In the genomic region with DNA sequence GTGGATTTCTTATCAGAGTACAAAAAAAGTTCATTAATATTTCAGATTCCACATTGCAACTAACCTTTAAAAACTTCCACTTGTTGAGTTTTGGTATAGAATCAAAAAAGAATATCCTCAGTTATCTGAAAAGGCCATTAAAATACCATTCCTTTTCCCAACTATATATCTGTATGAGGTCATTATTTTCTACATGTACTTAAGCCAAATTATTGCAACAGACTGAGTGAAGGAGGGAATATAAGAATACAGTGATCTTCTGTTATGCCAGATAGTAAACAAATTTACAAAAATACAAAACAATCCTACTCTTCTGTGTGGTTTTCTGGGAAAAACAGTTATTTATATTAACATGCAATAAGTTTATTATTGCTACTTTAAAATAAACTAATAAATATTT, we compare ENCODE assay signal across 24 cellular contexts.
"Had no signal": no experiment of that assay in that cellular context is flagged by ENCODE, and none has a peak within 500 bp of the region (broad histone marks: within the 10 kb centered on the region; RNA-seq: fewer than 3 reads in every experiment).

No MANE protein-coding gene starts in this region.

- H3K4me3 ChIP-seq: coronary artery, esophagus muscularis mucosa, heart right ventricle, lower lobe of right lung, psoas muscle, sigmoid colon, thoracic aorta, tibial nerve, upper lobe of left lung had no signal

- H3K9me3 ChIP-seq: esophagus muscularis mucosa, heart right ventricle, lower lobe of right lung, psoas muscle, sigmoid colon, thoracic aorta, tibial nerve, upper lobe of left lung had no signal

- H3K27me3 ChIP-seq: esophagus muscularis mucosa, heart right ventricle, sigmoid colon, tibial nerve, upper lobe of left lung had no signal

- H3K27ac ChIP-seq: coronary artery, esophagus muscularis mucosa, heart right ventricle, lower lobe of right lung, psoas muscle, sigmoid colon, thoracic aorta, tibial nerve, upper lobe of left lung had no signal

- ATAC-seq: heart right ventricle; left ventricle myocardium superior; lower lobe of right lung; naive thymus-derived CD8-positive, alpha-beta T cell; psoas muscle; right cardiac atrium; stimulated activated memory B cell treated with anti-CD40 and anti-IgM and Interleukin-4, amounts not matched to agents 10 μg/mL and 1 μg/mL and 100 μg/mL, for 72 hours; stimulated activated naive CD8-positive, alpha-beta T cell treated with anti-CD3 and anti-CD28 coated beads, Interleukin-15, Interleukin-2, amounts not matched to agents 100 U/mL and 50 U/mL, for 24 hours had no signal

- DNase-seq: dermis blood vessel endothelial cell; effector memory CD4-positive, alpha-beta T cell; foreskin melanocyte; glutamatergic neuron; heart right ventricle; hippocampal formation; immature natural killer cell; left ventricle myocardium superior; lower lobe of right lung; naive thymus-derived CD8-positive, alpha-beta T cell; nephron progenitor cell; nucleus accumbens; posterior cingulate gyrus; psoas muscle; right cardiac atrium; sigmoid colon; stimulated activated CD4-positive, alpha-beta T cell treated with anti-CD3 and anti-CD28 coated beads, Interleukin-4, amount 100 ng/mL, for 4 hours; stimulated activated naive CD8-positive, alpha-beta T cell treated with anti-CD3 and anti-CD28 coated beads, Interleukin-15, Interleukin-2, amounts not matched to agents 100 U/mL and 50 U/mL, for 24 hours; upper lobe of left lung had no signal
